Comparison of ENCODE assay signal across 10 cellular contexts in the genomic region with DNA sequence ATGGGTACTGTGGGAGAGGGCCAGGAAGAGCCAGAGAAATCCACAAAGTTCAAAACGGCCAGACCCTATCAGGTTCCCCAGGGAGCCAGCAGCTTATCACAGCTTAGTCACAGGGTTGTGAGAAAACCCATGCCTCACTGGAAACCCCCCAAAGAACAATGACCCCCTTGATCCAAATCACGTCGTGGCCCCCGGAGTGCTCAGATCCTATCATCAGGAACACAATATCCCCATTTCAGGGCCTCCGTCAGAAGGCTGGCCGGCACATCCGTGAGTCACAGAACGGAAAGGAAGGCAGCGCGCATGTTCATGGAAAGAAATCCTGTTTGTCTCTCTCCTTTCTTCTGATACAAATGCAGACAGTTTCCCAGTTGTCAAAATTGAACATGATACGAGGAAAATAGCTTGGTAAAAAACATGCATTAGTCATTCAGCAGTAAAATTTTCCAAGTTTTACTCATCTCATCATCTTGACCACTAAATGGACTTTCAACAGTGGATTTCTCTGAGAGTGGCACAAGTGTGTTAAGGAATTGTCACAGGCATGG.
DNase-seq lines count a peak whose midpoint lies in the region; ATAC-seq and TF ChIP-seq lines count a peak whose summit lies in the region.
"Had no signal": no experiment of that assay in that cellular context is flagged by ENCODE, and none has a peak within 500 bp of the region (broad histone marks: within the 10 kb centered on the region; RNA-seq: fewer than 3 reads in every experiment).

No MANE protein-coding gene starts in this region.

- no peak for TF ChIP-seq CTCF in SK-N-SH (IDR thresholded peaks at IDR 0.05)
- no peak for TF ChIP-seq CTCF in progenitor cell of endocrine pancreas (IDR thresholded peaks at IDR 0.05; ENCODE audit: unreplicated experiment)

- no peaks in the 10 kb centered on the region for H4K20me1 ChIP-seq in BLaER1
- no peaks in the 10 kb centered on the region for H4K20me1 ChIP-seq in SK-N-SH (ENCODE audit: insufficient read depth)

- H3K4me3 ChIP-seq in BLaER1 (no peak overlapping the region), SK-N-SH (ENCODE audit: low read depth in 2 of 2, low read length in 1 of 2) (peak overlapping the region in 1 of 2 experiments; percentile 26; a peak in 2 of 4 replicates)

- 7% methylated on average over 11 of the region's 11 CpGs for WGBS in SK-N-SH (ENCODE audit: low lambda C conversion rate)

- TF ChIP-seq RAD21 in SK-N-SH (IDR thresholded peaks at IDR 0.05; ENCODE audit: low read length), result no peak

- no peaks in the 10 kb centered on the region for H3K36me3 ChIP-seq in BLaER1
- no peaks in the 10 kb centered on the region for H3K36me3 ChIP-seq in SK-N-SH (replicated peaks in 1 of 2; ENCODE audit: control insufficient read depth in 1 of 2, insufficient read depth in 2 of 2, low read length in 1 of 2)

- H3K9ac ChIP-seq in BLaER1 (no peak overlapping the region), SK-N-SH (peak overlapping the region; percentile 78)

- H3K79me2 ChIP-seq in SK-N-SH (ENCODE audit: insufficient read depth), result no peaks in the 10 kb centered on the region

- H3K27ac Mint-ChIP-seq in progenitor cell of endocrine pancreas, result peak overlapping the region; percentile 71

- H3K4me1 ChIP-seq in BLaER1 (peaks cover 9% of the 10 kb centered on the region), SK-N-SH (ENCODE audit: control insufficient read depth in 1 of 2, insufficient read depth in 2 of 2, low read depth in 1 of 2, low read length in 1 of 2) (peaks cover 0 to 24% of the 10 kb centered on the region in 2 experiments; a peak in 2 of 4 replicates)

- H3K4me2 ChIP-seq in BLaER1, result peak overlapping the region; percentile 22
- H3K4me2 ChIP-seq in SK-N-SH, result peak overlapping the region; percentile 76

- peak in 1 of 2 experiments; percentile 94; a peak in 3 of 4 replicates for TF ChIP-seq EP300 in SK-N-SH (IDR thresholded peaks at IDR 0.05; ENCODE audit: borderline replicate concordance in 1 of 2, low read depth in 1 of 2, low read length in 1 of 2)

- ATAC-seq in GM19467 (IDR thresholded peaks at IDR 0.05; ENCODE audit: unreplicated experiment) (no peak), GM21526 (IDR thresholded peaks at IDR 0.05; ENCODE audit: low FRiP score, unreplicated experiment) (no peak)
- ATAC-seq: naive thymus-derived CD8-positive, alpha-beta T cell had no signal

- H3K27me3 Mint-ChIP-seq in progenitor cell of endocrine pancreas, result peaks cover 39% of the 10 kb centered on the region

- H3K36me3 Mint-ChIP-seq in progenitor cell of endocrine pancreas (ENCODE audit: insufficient read depth), result no peaks in the 10 kb centered on the region
- H3K36me3 Mint-ChIP-seq: naive thymus-derived CD8-positive, alpha-beta T cell had no signal

- POLR2A ChIA-PET in SK-N-SH (lab: Yijun Ruan, JAX), result no interaction called here

- H3K4me1 Mint-ChIP-seq in progenitor cell of endocrine pancreas (ENCODE audit: low read depth), result peaks cover 18% of the 10 kb centered on the region
- H3K4me1 Mint-ChIP-seq: naive thymus-derived CD8-positive, alpha-beta T cell had no signal

- CTCF ChIA-PET in SK-N-SH (lab: Yijun Ruan, JAX), result interaction anchor here (1.0 kb wide), 1 partner anchor 30 kb away, joined by 3 read pairs; no protein-coding TSS in a partner anchor

- H3K4me3 Mint-ChIP-seq in progenitor cell of endocrine pancreas (ENCODE audit: low read depth), result no peak overlapping the region
- H3K4me3 Mint-ChIP-seq: naive thymus-derived CD8-positive, alpha-beta T cell had no signal

- H3K9me3 ChIP-seq in BLaER1 (no peaks in the 10 kb centered on the region), SK-N-SH (no peaks in the 10 kb centered on the region)

- peaks cover 38% of the 10 kb centered on the region for H3F3A ChIP-seq in SK-N-SH (replicated peaks; ENCODE audit: insufficient read depth)

- DNase-seq in SK-N-SH (no peak), foreskin melanocyte (peak; percentile 90), progenitor cell of endocrine pancreas (ENCODE audit: low spot score, unreplicated experiment) (no peak), NCI-H1694 (lab: John Stamatoyannopoulos, UW) (no peak), NCI-H526 treated with DMSO at 0.1 percent for 48 hours (lab: John Stamatoyannopoulos, UW) (no peak)
- DNase-seq: activated naive CD4-positive, alpha-beta T cell treated with Interleukin-2 at 50 U/mL for 16 hours; naive thymus-derived CD8-positive, alpha-beta T cell had no signal

- H2AFZ ChIP-seq in SK-N-SH (ENCODE audit: low read depth), result peak overlapping the region; percentile 69; the same call in 1 of the 2 replicates

- no peaks in the 10 kb centered on the region for H3K27me3 ChIP-seq in BLaER1
- no peaks in the 10 kb centered on the region for H3K27me3 ChIP-seq in SK-N-SH (ENCODE audit: insufficient read depth)

- H3K9me2 ChIP-seq in SK-N-SH, result no peaks in the 10 kb centered on the region

- peaks cover 3% of the 10 kb centered on the region for H3K9me3 Mint-ChIP-seq in progenitor cell of endocrine pancreas (ENCODE audit: low read depth)
- H3K9me3 Mint-ChIP-seq: naive thymus-derived CD8-positive, alpha-beta T cell had no signal

- H3K27ac ChIP-seq in BLaER1 (no peak overlapping the region), SK-N-SH (ENCODE audit: low read depth in 2 of 2, low read length in 1 of 2) (peak overlapping the region; percentile 78 to 99)

TF ChIP-seq in SK-N-SH, 30 proteins besides CTCF, POLR2A, EP300 and RAD21:
- TF ChIP-seq MAX (IDR thresholded peaks at IDR 0.05; ENCODE audit: low read depth) (peak; percentile 86), FOXM1 (IDR thresholded peaks at IDR 0.05; ENCODE audit: low read depth) (peak; percentile 79; the same call in 1 of the 2 replicates), GATA2 (CRISPR knock-in tag; IDR thresholded peaks at IDR 0.05) (no peak), POLR2AphosphoS5 (IDR thresholded peaks at IDR 0.05; ENCODE audit: low read depth, low read length) (peak; percentile 62), TEAD4 (IDR thresholded peaks at IDR 0.05; ENCODE audit: borderline replicate concordance, insufficient read depth) (peak; percentile 65), TAF1 (IDR thresholded peaks at IDR 0.05; ENCODE audit: borderline replicate concordance, low read depth, low read length) (peak; percentile 20; the same call in 1 of the 2 replicates), NRF1 (IDR thresholded peaks at IDR 0.05; ENCODE audit: low read depth, low read length) (peak; percentile 45), MEF2A (IDR thresholded peaks at IDR 0.05; ENCODE audit: borderline replicate concordance, low read depth) (0 out of 2 replicates have a peak, but pooled peaks have one; percentile 6), TCF12 (IDR thresholded peaks at IDR 0.05) (peak; percentile 91), RCOR1 (IDR thresholded peaks at IDR 0.05; ENCODE audit: low read length) (no peak), NFIC (IDR thresholded peaks at IDR 0.05; ENCODE audit: borderline replicate concordance) (peak; percentile 84), SIN3A (IDR thresholded peaks at IDR 0.05; ENCODE audit: borderline replicate concordance, low read depth, low read length) (no peak), FOSL2 (IDR thresholded peaks at IDR 0.05; ENCODE audit: borderline replicate concordance, low read depth) (peak; percentile 72), RXRA (IDR thresholded peaks at IDR 0.05; ENCODE audit: borderline replicate concordance, low read depth) (0 out of 2 replicates have a peak, but pooled peaks have one; percentile 42), CHD2 (IDR thresholded peaks at IDR 0.05; ENCODE audit: low read length, partially characterized antibody) (no peak), JUND (IDR thresholded peaks at IDR 0.05) (peak; percentile 88)
- TF ChIP-seq, protein P1, sequence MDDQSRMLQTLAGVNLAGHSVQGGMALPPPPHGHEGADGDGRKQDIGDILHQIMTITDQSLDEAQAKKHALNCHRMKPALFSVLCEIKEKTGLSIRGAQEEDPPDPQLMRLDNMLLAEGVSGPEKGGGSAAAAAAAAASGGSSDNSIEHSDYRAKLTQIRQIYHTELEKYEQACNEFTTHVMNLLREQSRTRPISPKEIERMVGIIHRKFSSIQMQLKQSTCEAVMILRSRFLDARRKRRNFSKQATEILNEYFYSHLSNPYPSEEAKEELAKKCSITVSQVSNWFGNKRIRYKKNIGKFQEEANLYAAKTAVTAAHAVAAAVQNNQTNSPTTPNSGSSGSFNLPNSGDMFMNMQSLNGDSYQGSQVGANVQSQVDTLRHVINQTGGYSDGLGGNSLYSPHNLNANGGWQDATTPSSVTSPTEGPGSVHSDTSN (IDR thresholded peaks at IDR 0.05), result peak; percentile 72
